34 cellular contexts compared by ENCODE assay signal in the genomic region with DNA sequence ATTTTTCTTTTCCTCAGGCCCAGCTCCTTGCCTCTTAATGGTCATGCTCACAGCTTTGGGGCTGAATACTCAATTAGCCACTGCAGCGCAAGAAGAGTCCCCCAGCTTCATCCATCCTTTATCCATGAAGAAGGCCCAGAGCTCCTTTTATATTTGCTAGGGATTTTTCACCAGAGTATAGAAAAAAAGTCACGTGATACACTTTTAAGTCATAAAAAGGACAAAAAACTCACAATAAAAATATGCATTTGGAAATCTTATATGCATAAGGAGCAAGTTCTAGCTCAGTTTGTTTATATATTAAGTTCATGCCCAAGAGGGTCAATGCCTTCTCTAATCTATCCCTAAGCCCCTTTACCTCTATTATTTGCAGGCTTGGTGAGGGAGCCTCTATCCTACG.
DNase-seq lines count a peak whose midpoint lies in the region; ATAC-seq, FAIRE-seq and TF ChIP-seq lines count a peak whose summit lies in the region.
"Had no signal": no experiment of that assay in that cellular context is flagged by ENCODE, and none has a peak within 500 bp of the region (broad histone marks: within the 10 kb centered on the region; RNA-seq: fewer than 3 reads in every experiment).

No MANE protein-coding gene starts in this region.

- BruUV-seq in HepG2 (replicated peaks; lab: Mats Ljungman, UMichigan) (no TSS peak), GM12878 (replicated peaks; lab: Mats Ljungman, UMichigan) (no TSS peak), K562 (replicated peaks; lab: Mats Ljungman, UMichigan) (no TSS peak)

- in situ Hi-C loops in HepG2 (cut with HindIII; ENCODE audit: extremely low pct_ligation_motif_present, low pct_unique_long_range_greater_than_20kb) (no loop called here), GM12878 (cut with MboI) (no loop called here), K562 (cut with MboI) (no loop called here)

- FAIRE-seq in HepG2 (lab: Jason Lieb, UNC) (no peak), A549 (lab: Jason Lieb, UNC) (no peak), GM12878 (lab: Jason Lieb, UNC) (no peak), K562 (lab: Jason Lieb, UNC) (no peak)
- FAIRE-seq: A204.1, D721Med had no signal

- TF ChIP-seq POLR2A in HepG2 (IDR thresholded peaks at IDR 0.05; ENCODE audit: insufficient read depth in 1 of 2, low read depth in 2 of 2, low read length in 2 of 2) (no peak), right lobe of liver (IDR thresholded peaks at IDR 0.05) (no peak), A549 (IDR thresholded peaks at IDR 0.05; ENCODE audit: low read length) (no peak), GM12878 (IDR thresholded peaks at IDR 0.05; ENCODE audit: low read depth, low read length) (no peak), K562 (conservative IDR thresholded peaks at IDR 0.05) (no peak)

- no peak for TF ChIP-seq RAD21 in HepG2 (CRISPR knock-in tag; IDR thresholded peaks at IDR 0.05)
- no peak for TF ChIP-seq RAD21 in A549 (conservative IDR thresholded peaks at IDR 0.05 in 1 of 2, IDR thresholded peaks at IDR 0.05 in 1 of 2)
- no peak for TF ChIP-seq RAD21 in GM12878 (IDR thresholded peaks at IDR 0.05; ENCODE audit: insufficient read depth, low read depth, low read length)
- TF ChIP-seq RAD21 in K562 (CRISPR knock-in tag; conservative IDR thresholded peaks at IDR 0.05 in 1 of 2, IDR thresholded peaks at IDR 0.05 in 1 of 2) = no peak

- RAD21 ChIA-PET in GM12878 (lab: Charles Lee; ENCODE audit: unreplicated experiment) = no interaction called here

- H3K9me3 ChIP-seq in HepG2 (ENCODE audit: low read length) = no peaks in the 10 kb centered on the region
- H3K9me3 ChIP-seq in right lobe of liver = no peaks in the 10 kb centered on the region
- H3K9me3 ChIP-seq in A549 = no peaks in the 10 kb centered on the region
- no peaks in the 10 kb centered on the region for H3K9me3 ChIP-seq in GM12878 (replicated peaks; ENCODE audit: control insufficient read depth, insufficient read depth, low read length)
- no peaks in the 10 kb centered on the region for H3K9me3 ChIP-seq in K562 (replicated peaks; ENCODE audit: control insufficient read depth, insufficient read depth, low read depth, low read length)
- H3K9me3 ChIP-seq: BE2C; BLaER1; BLaER1 treated with 17β-estradiol and CSF1 and Interleukin-3, amounts not matched to agents 10 nM and 100 nM; Caco-2 had no signal

- ATAC-seq in HepG2 = no peak
- no peak for ATAC-seq in right lobe of liver
- no peak for ATAC-seq in A549
- no peak for ATAC-seq in GM12878
- no peak for ATAC-seq in K562
- no peak for ATAC-seq in Right ventricle myocardium superior (ENCODE audit: poor library complexity)
- ATAC-seq: CD8-positive, alpha-beta T cell had no signal

- no peaks in the 10 kb centered on the region for H4K20me1 ChIP-seq in HepG2 (ENCODE audit: insufficient read depth, low read length)
- H4K20me1 ChIP-seq in GM12878 (ENCODE audit: control insufficient read depth, insufficient read depth) = no peaks in the 10 kb centered on the region
- H4K20me1 ChIP-seq in K562 (replicated peaks; ENCODE audit: control insufficient read depth, insufficient read depth, low read length) = no peaks in the 10 kb centered on the region
- H4K20me1 ChIP-seq: BLaER1; BLaER1 treated with 17β-estradiol and CSF1 and Interleukin-3, amounts not matched to agents 10 nM and 100 nM had no signal

- H3K4me1 ChIP-seq in HepG2 (ENCODE audit: insufficient read depth, low read length) (no peaks in the 10 kb centered on the region), right lobe of liver (no peaks in the 10 kb centered on the region), A549 (no peaks in the 10 kb centered on the region), GM12878 (ENCODE audit: control insufficient read depth, insufficient read depth, low read length) (no peaks in the 10 kb centered on the region), K562 (replicated peaks in 1 of 2; ENCODE audit: control insufficient read depth in 2 of 2, insufficient read depth in 2 of 2, low read length in 2 of 2) (no peaks in the 10 kb centered on the region)
- H3K4me1 ChIP-seq: BE2C, Caco-2 had no signal

- no peak for DNase-seq in HepG2 (ENCODE audit: low spot score)
- no peak for DNase-seq in right lobe of liver
- no peak for DNase-seq in A549 (ENCODE audit: low read depth in 1 of 2, low spot score in 1 of 2)
- no peak for DNase-seq in GM12878 (ENCODE audit: low read depth, low spot score)
- DNase-seq in K562 (ENCODE audit: extremely low read depth in 1 of 4, low spot score in 3 of 4) = no peak
- DNase-seq in midbrain (lab: John Stamatoyannopoulos, UW) = no peak
- no peak for DNase-seq in KG1 (lab: John Stamatoyannopoulos, UW)
- DNase-seq in Right ventricle myocardium superior = no peak
- DNase-seq: 8988T; ACHN; AML-193; BE2C; C1 segment of cervical spinal cord; Caco-2; Calu3; CD4-positive, alpha-beta memory T cell; CD4-positive, alpha-beta T cell; CD4-positive, CD25-positive, alpha-beta regulatory T cell; CD8-positive, alpha-beta memory T cell; CD8-positive, alpha-beta T cell; COR-L47; DMS 273 treated with DMSO at 0.1 percent for 48 hours; DMS153; DMS53; DMS79; DMS79 treated with DMSO at 0.1 percent for 48 hours; DND-41; EL had no signal

- H3K4me2 ChIP-seq in HepG2 (ENCODE audit: low read depth, low read length) (no peak overlapping the region), A549 (no peak overlapping the region), GM12878 (ENCODE audit: control insufficient read depth, insufficient read depth) (no peak overlapping the region), K562 (ENCODE audit: insufficient read depth, low read length) (no peak overlapping the region)
- H3K4me2 ChIP-seq: BLaER1; BLaER1 treated with 17β-estradiol and CSF1 and Interleukin-3, amounts not matched to agents 10 nM and 100 nM had no signal

- POLR2A ChIA-PET in HepG2 (lab: Yijun Ruan, JAX) (no interaction called here), A549 (lab: Yijun Ruan, JAX) (no interaction called here), GM12878 (lab: Charles Lee) (no interaction called here), K562 (lab: Yijun Ruan, JAX) (no interaction called here)

- CTCF ChIA-PET in HepG2 (lab: Yijun Ruan, JAX; ENCODE audit: low intra/inter-chr PET ratio, low total read pairs) = no interaction called here
- CTCF ChIA-PET in A549 (lab: Yijun Ruan, JAX) = interaction anchor here (0.5 to 0.7 kb wide), 2 partner anchors 42 to 202 kb away, joined by 3 read pairs; no protein-coding TSS in a partner anchor
- CTCF ChIA-PET in GM12878 (lab: Yijun Ruan, JAX) = no interaction called here
- CTCF ChIA-PET in K562 (lab: Yijun Ruan, JAX; ENCODE audit: low intra/inter-chr PET ratio) = no interaction called here

- TF ChIP-seq CTCF in HepG2 (CRISPR knock-in tag; IDR thresholded peaks at IDR 0.05) (no peak), right lobe of liver (IDR thresholded peaks at IDR 0.05) (no peak), A549 (IDR thresholded peaks at IDR 0.05) (no peak), GM12878 (IDR thresholded peaks at IDR 0.05 in 2 of 3, conservative IDR thresholded peaks at IDR 0.05 in 1 of 3; ENCODE audit: control insufficient read depth in 2 of 3, extremely low read depth in 1 of 3, insufficient read depth in 1 of 3, low read depth in 3 of 3, low read length in 3 of 3) (no peak), K562 (IDR thresholded peaks at IDR 0.05 in 2 of 3, conservative IDR thresholded peaks at IDR 0.05 in 1 of 3; ENCODE audit: insufficient read depth in 2 of 3, low read depth in 1 of 3, low read length in 3 of 3) (no peak)

- SMC1A ChIA-PET in GM12878 (lab: Charles Lee; ENCODE audit: uncharacterized antibody, unreplicated experiment) = no interaction called here

- H2AFZ ChIP-seq in HepG2 (ENCODE audit: low read length) = no peak overlapping the region
- no peak overlapping the region for H2AFZ ChIP-seq in GM12878 (ENCODE audit: control insufficient read depth, low read depth, low read length)
- no peak overlapping the region for H2AFZ ChIP-seq in K562 (ENCODE audit: low read depth, low read length)

- no peak overlapping the region for H3K4me3 ChIP-seq in HepG2 (replicated peaks in 1 of 3; ENCODE audit: insufficient read depth in 1 of 3, low read depth in 2 of 3, low read length in 3 of 3)
- H3K4me3 ChIP-seq in right lobe of liver = no peak overlapping the region
- H3K4me3 ChIP-seq in A549 = no peak overlapping the region
- H3K4me3 ChIP-seq in GM12878 = no peak overlapping the region
- H3K4me3 ChIP-seq in K562 = no peak overlapping the region
- H3K4me3 ChIP-seq: BLaER1; BLaER1 treated with 17β-estradiol and CSF1 and Interleukin-3, amounts not matched to agents 10 nM and 100 nM had no signal

- 0% methylated on average over 3 of the region's 3 CpGs for WGBS in HepG2 (ENCODE audit: low lambda C conversion rate)
- 45% methylated on average over 3 of the region's 3 CpGs for WGBS in right lobe of liver (ENCODE audit: insufficient coverage, low coverage, low lambda C conversion rate, missing lambda C conversion rate)
- WGBS in A549 (ENCODE audit: missing lambda C conversion rate) = 13% methylated on average over 3 of the region's 3 CpGs
- WGBS in GM12878 (ENCODE audit: insufficient coverage, insufficient replicate concordance, low lambda C conversion rate, missing lambda C conversion rate) = 4% methylated on average over 3 of the region's 3 CpGs
- 0% methylated on average over 3 of the region's 3 CpGs for WGBS in K562 (ENCODE audit: insufficient coverage, low coverage, missing lambda C conversion rate)

- TF ChIP-seq EP300 in HepG2 (IDR thresholded peaks at IDR 0.05; ENCODE audit: low read depth in 2 of 2, low read length in 2 of 2) (no peak), HepG2 (CRISPR knock-in tag; IDR thresholded peaks at IDR 0.05; ENCODE audit: borderline replicate concordance) (no peak), A549 (IDR thresholded peaks at IDR 0.05) (no peak), GM12878 (IDR thresholded peaks at IDR 0.05; ENCODE audit: borderline replicate concordance in 1 of 2, control insufficient read depth in 1 of 2, low read depth in 2 of 2, low read length in 2 of 2) (no peak), K562 (IDR thresholded peaks at IDR 0.05; ENCODE audit: low read length) (no peak)

- H3K9ac ChIP-seq in HepG2 (ENCODE audit: insufficient read depth, low read depth, low read length) (no peak overlapping the region), GM12878 (ENCODE audit: control insufficient read depth, insufficient read depth, low read length) (no peak overlapping the region), K562 (ENCODE audit: insufficient read depth in 1 of 2, low read depth in 2 of 2, low read length in 2 of 2) (no peak overlapping the region)
- H3K9ac ChIP-seq: BLaER1; BLaER1 treated with 17β-estradiol and CSF1 and Interleukin-3, amounts not matched to agents 10 nM and 100 nM had no signal

- intact Hi-C loops in HepG2 (cut with micrococcal nuclease; ENCODE audit: unreplicated experiment) (no loop called here), right lobe of liver (cut with DNase I) (no loop called here), GM12878 (cut with micrococcal nuclease; ENCODE audit: unreplicated experiment) (no loop called here), K562 (cut with micrococcal nuclease) (no loop called here), Right ventricle myocardium superior (cut with DNase I) (no loop called here)

- no peaks in the 10 kb centered on the region for H3K9me1 ChIP-seq in K562 (ENCODE audit: control insufficient read depth, insufficient read depth, low read length)

- H3K27me3 ChIP-seq in HepG2 (ENCODE audit: control insufficient read depth in 1 of 2, insufficient read depth in 2 of 2, low read length in 2 of 2) (no peaks in the 10 kb centered on the region), right lobe of liver (no peaks in the 10 kb centered on the region), GM12878 (replicated peaks in 1 of 2; ENCODE audit: control insufficient read depth in 2 of 2, insufficient read depth in 2 of 2, low read length in 1 of 2) (no peaks in the 10 kb centered on the region), K562 (ENCODE audit: control insufficient read depth in 2 of 2, insufficient read depth in 2 of 2, low read length in 2 of 2) (no peaks in the 10 kb centered on the region)
- H3K27me3 ChIP-seq: BE2C; BLaER1; BLaER1 treated with 17β-estradiol and CSF1 and Interleukin-3, amounts not matched to agents 10 nM and 100 nM had no signal

- H3K27ac ChIP-seq in HepG2 (ENCODE audit: extremely low read length, insufficient read depth, low read length) = no peak overlapping the region
- no peak overlapping the region for H3K27ac ChIP-seq in right lobe of liver
- H3K27ac ChIP-seq in A549 = no peak overlapping the region
- H3K27ac ChIP-seq in GM12878 (ENCODE audit: control insufficient read depth, insufficient read depth) = no peak overlapping the region
- no peak overlapping the region for H3K27ac ChIP-seq in K562 (ENCODE audit: extremely low read depth, low read depth, low read length)
- H3K27ac ChIP-seq: 22Rv1; BLaER1; BLaER1 treated with 17β-estradiol and CSF1 and Interleukin-3, amounts not matched to agents 10 nM and 100 nM; C4-2B had no signal

- no peaks in the 10 kb centered on the region for H3K79me2 ChIP-seq in HepG2 (ENCODE audit: insufficient read depth, low read length)
- no peaks in the 10 kb centered on the region for H3K79me2 ChIP-seq in GM12878 (ENCODE audit: control insufficient read depth, insufficient read depth, low read length)
- no peaks in the 10 kb centered on the region for H3K79me2 ChIP-seq in K562 (ENCODE audit: control insufficient read depth, insufficient read depth, low read length)

- H3K36me3 ChIP-seq in HepG2 (replicated peaks in 1 of 2; ENCODE audit: control insufficient read depth in 1 of 2, insufficient read depth in 2 of 2, low read length in 2 of 2) (no peaks in the 10 kb centered on the region), right lobe of liver (no peaks in the 10 kb centered on the region), GM12878 (ENCODE audit: control insufficient read depth in 2 of 2, insufficient read depth in 2 of 2, low read length in 1 of 2) (no peaks in the 10 kb centered on the region), K562 (ENCODE audit: control insufficient read depth, insufficient read depth, low read length) (no peaks in the 10 kb centered on the region)
- H3K36me3 ChIP-seq: BE2C; BLaER1; BLaER1 treated with 17β-estradiol and CSF1 and Interleukin-3, amounts not matched to agents 10 nM and 100 nM had no signal

Comparison
In these comparisons a context has a peak if more than half of its experiments do, and no peak if none do; other contexts are left out.
1. Of the 241 proteins assayed by ChIP-seq in both HepG2 and K562: peak only in HepG2: RAD51; only in K562: TFE3; in both: none; in neither: 239.